Comparison of ENCODE assay signal across 14 cellular contexts in genomic region chr1:42322577-42322976, GRCh38. TPM values are rescaled to one million over a fixed set of nuclear protein-coding genes. Genes with fewer than 3 reads are reported as not detected.
DNase-seq lines count a peak whose midpoint lies in the region; ATAC-seq and TF ChIP-seq lines count a peak whose summit lies in the region.
"Had no signal": no experiment of that assay in that cellular context is flagged by ENCODE, and none has a peak within 500 bp of the region (broad histone marks: within the 10 kb centered on the region; RNA-seq: fewer than 3 reads in every experiment).

No MANE protein-coding gene starts in this region.

- no peak for ATAC-seq in naive thymus-derived CD8-positive, alpha-beta T cell
- ATAC-seq in HG02938 (IDR thresholded peaks at IDR 0.05; ENCODE audit: unreplicated experiment) = no peak

- no peaks in the 10 kb centered on the region for H3K9me3 Mint-ChIP-seq in naive thymus-derived CD8-positive, alpha-beta T cell
- H3K9me3 Mint-ChIP-seq in T-helper 2 cell treated with Interferon-gamma antibody and Interleukin-4, amounts not matched to agents 5 μg/mL and 100 μg/mL, for 36 hours = no peaks in the 10 kb centered on the region
- no peaks in the 10 kb centered on the region for H3K9me3 Mint-ChIP-seq in endothelial cell (ENCODE audit: unreplicated experiment)

- peaks cover 39 to 95% (median 88%) of the 10 kb centered on the region in 4 donors for H3K4me1 Mint-ChIP-seq in naive thymus-derived CD8-positive, alpha-beta T cell
- peaks cover 39% of the 10 kb centered on the region for H3K4me1 Mint-ChIP-seq in T-helper 2 cell treated with Interferon-gamma antibody and Interleukin-4, amounts not matched to agents 5 μg/mL and 100 μg/mL, for 36 hours (ENCODE audit: low read depth)
- peaks cover 33% of the 10 kb centered on the region for H3K4me1 Mint-ChIP-seq in endothelial cell (ENCODE audit: unreplicated experiment)

- POLR2A ChIA-PET in naive thymus-derived CD8-positive, alpha-beta T cell (lab: Charles Lee) = interaction anchor here (1.5 kb wide), 1 partner anchor 12 kb away, joined by 3 read pairs; the partner anchor contains the start of gene FOXJ3

- no peaks in the 10 kb centered on the region for H3K27me3 Mint-ChIP-seq in naive thymus-derived CD8-positive, alpha-beta T cell
- H3K27me3 Mint-ChIP-seq in T-helper 2 cell treated with Interferon-gamma antibody and Interleukin-4, amounts not matched to agents 5 μg/mL and 100 μg/mL, for 36 hours (ENCODE audit: low read depth) = no peaks in the 10 kb centered on the region
- H3K27me3 Mint-ChIP-seq in endothelial cell (ENCODE audit: unreplicated experiment) = no peaks in the 10 kb centered on the region

- peaks cover 0 to 3% (median 2%) of the 10 kb centered on the region in 3 donors for H3K36me3 Mint-ChIP-seq in naive thymus-derived CD8-positive, alpha-beta T cell
- peaks cover 9% of the 10 kb centered on the region for H3K36me3 Mint-ChIP-seq in T-helper 2 cell treated with Interferon-gamma antibody and Interleukin-4, amounts not matched to agents 5 μg/mL and 100 μg/mL, for 36 hours (ENCODE audit: low read depth)
- H3K36me3 Mint-ChIP-seq in endothelial cell (ENCODE audit: low read depth, unreplicated experiment) = no peaks in the 10 kb centered on the region

- DNase-seq in COLO829 (ENCODE audit: low spot score) (peak; percentile 69), M059J (ENCODE audit: low read depth) (peak; percentile 70), choroid plexus epithelial cell (ENCODE audit: low read depth) (peak; percentile 49), mesenteric fat pad (ENCODE audit: low spot score) (no peak), endothelial cell (ENCODE audit: low spot score) (no peak)
- DNase-seq in naive thymus-derived CD8-positive, alpha-beta T cell = no peak
- no peak for DNase-seq in T-helper 2 cell treated with Interferon-gamma antibody and Interleukin-4, amounts not matched to agents 5 μg/mL and 100 μg/mL, for 36 hours (ENCODE audit: low spot score)
- DNase-seq: Caco-2, NCI-H1092, NCI-H526, ovary had no signal

- TF ChIP-seq CTCF in choroid plexus epithelial cell (conservative IDR thresholded peaks at IDR 0.05; ENCODE audit: low read depth, low read length) = no peak
- no peak for TF ChIP-seq CTCF in endothelial cell (IDR thresholded peaks at IDR 0.05; ENCODE audit: unreplicated experiment)

- no peak overlapping the region for H3K4me3 ChIP-seq in choroid plexus epithelial cell (ENCODE audit: low read depth, low read length)
- H3K4me3 ChIP-seq: coronary artery, lung, ovary had no signal

- peak overlapping the region; percentile 4 to 91 (median 87) for H3K27ac Mint-ChIP-seq in naive thymus-derived CD8-positive, alpha-beta T cell
- no peak overlapping the region for H3K27ac Mint-ChIP-seq in T-helper 2 cell treated with Interferon-gamma antibody and Interleukin-4, amounts not matched to agents 5 μg/mL and 100 μg/mL, for 36 hours
- H3K27ac Mint-ChIP-seq in endothelial cell (ENCODE audit: unreplicated experiment) = no peak overlapping the region

- H3K4me3 Mint-ChIP-seq in naive thymus-derived CD8-positive, alpha-beta T cell = peak overlapping the region in 2 of 10 donors; percentile 12 to 18
- H3K4me3 Mint-ChIP-seq in T-helper 2 cell treated with Interferon-gamma antibody and Interleukin-4, amounts not matched to agents 5 μg/mL and 100 μg/mL, for 36 hours = no peak overlapping the region
- no peak overlapping the region for H3K4me3 Mint-ChIP-seq in endothelial cell (ENCODE audit: unreplicated experiment)

RNA-seq across cellular contexts. Expression of gene FOXJ3, which starts 12.5 kb away (rescaled TPM):
- total RNA-seq in M059J (2014; rRNA removed; shearing (Covaris generic)) = 22.0 and 31.9 TPM in 2 replicates
- 100 to 1,000 TPM; 108 to 112 TPM for total RNA-seq in naive thymus-derived CD8-positive, alpha-beta T cell
- 10 to 100 TPM; 30.3 to 39.8 (median 34.8) TPM for polyA plus RNA-seq in naive thymus-derived CD8-positive, alpha-beta T cell
- total RNA-seq in mesenteric fat pad (62.1 TPM), endothelial cell (ENCODE audit: unreplicated experiment) (65.9 TPM)

RNA-seq across cellular contexts. Expression of gene RIMKLA, which starts 58.0 kb away (rescaled TPM):
- total RNA-seq in M059J (2014; rRNA removed; shearing (Covaris generic)) = not detected in 2 replicates
- under 1 TPM; 0.05 to 0.11 TPM for total RNA-seq in naive thymus-derived CD8-positive, alpha-beta T cell
- under 1 TPM in 1 of 3 donors, not detected in 2; 0.19 TPM for polyA plus RNA-seq in naive thymus-derived CD8-positive, alpha-beta T cell
- total RNA-seq in mesenteric fat pad (0.39 TPM), endothelial cell (ENCODE audit: unreplicated experiment) (0.10 TPM)

Comparison
In these comparisons a context has a peak if more than half of its experiments do, and no peak if none do; other contexts are left out.
1. DNase-seq: peak in COLO829 (single experiment), M059J (single experiment) and choroid plexus epithelial cell (single experiment); none in naive thymus-derived CD8-positive, alpha-beta T cell (0 of 10), mesenteric fat pad (single experiment), T-helper 2 cell treated with Interferon-gamma antibody and Interleukin-4, amounts not matched to agents 5 μg/mL and 100 μg/mL, for 36 hours (single experiment) and endothelial cell (single experiment).
2. H3K27ac Mint-ChIP-seq: peak in naive thymus-derived CD8-positive, alpha-beta T cell (10 of 10); none in T-helper 2 cell treated with Interferon-gamma antibody and Interleukin-4, amounts not matched to agents 5 μg/mL and 100 μg/mL, for 36 hours (single experiment) and endothelial cell (single experiment).